Comparison of ENCODE assay signal across 1 cellular context in genomic region chr21:43195131-43196021, GRCh38.
TF ChIP-seq lines count a peak whose summit lies in the region.

No MANE protein-coding gene starts in this region.

TF ChIP-seq in H1, 55 proteins besides CTCF, POLR2A, EP300 and RAD21:
- TF ChIP-seq KDM4A (IDR thresholded peaks at IDR 0.05; ENCODE audit: low read depth, low read length, severe bottlenecking): no peak
- no peak for TF ChIP-seq JUN (IDR thresholded peaks at IDR 0.05; ENCODE audit: low read depth, low read length)
- no peak for TF ChIP-seq POLR2AphosphoS5 (IDR thresholded peaks at IDR 0.05; ENCODE audit: low read depth, low read length)
- TF ChIP-seq SAP30 (IDR thresholded peaks at IDR 0.05; ENCODE audit: insufficient read depth, insufficient replicate concordance, low read length): no peak
- TF ChIP-seq POU5F1 (IDR thresholded peaks at IDR 0.05; ENCODE audit: low read depth, low read length): no peak
- no peak for TF ChIP-seq RBBP5 (IDR thresholded peaks at IDR 0.05; ENCODE audit: borderline replicate concordance, low read depth, low read length)
- no peak for TF ChIP-seq HDAC6 (IDR thresholded peaks at IDR 0.05; ENCODE audit: low read depth, low read length)
- TF ChIP-seq SP1 (IDR thresholded peaks at IDR 0.05; ENCODE audit: low read depth, low read length): no peak
- TF ChIP-seq SP4 (IDR thresholded peaks at IDR 0.05; ENCODE audit: low read length): no peak
- TF ChIP-seq ASH2L (IDR thresholded peaks at IDR 0.05; ENCODE audit: low read length): no peak
- no peak for TF ChIP-seq E2F6 (IDR thresholded peaks at IDR 0.05)
- TF ChIP-seq BRCA1 (IDR thresholded peaks at IDR 0.05; ENCODE audit: low read depth, low read length): no peak
- TF ChIP-seq CHD2 (IDR thresholded peaks at IDR 0.05; ENCODE audit: low read length): no peak
- no peak for TF ChIP-seq SRF (IDR thresholded peaks at IDR 0.05; ENCODE audit: low read depth, low read length)
TF ChIP-seq in H1: peak in this region for 0.
